In the genomic region with DNA sequence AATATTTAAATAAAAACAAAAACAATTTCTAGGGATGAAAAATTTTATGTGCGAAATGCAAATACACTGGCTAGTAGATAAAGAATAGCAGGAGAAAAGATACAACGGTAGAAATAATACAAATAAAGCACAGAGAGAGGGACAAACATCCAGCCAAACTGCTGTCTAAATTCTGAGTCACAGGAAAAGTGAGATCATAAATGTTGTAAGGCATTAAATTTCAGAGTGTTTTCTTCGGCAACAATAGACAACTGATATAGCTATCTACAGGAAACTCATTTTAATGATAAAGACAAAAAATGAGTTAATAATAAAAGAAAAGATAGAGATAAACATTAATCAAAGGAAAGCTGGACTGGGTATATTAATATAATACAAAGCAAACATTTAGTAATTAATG, we compare ENCODE assay signal across 26 cellular contexts.
A peak's percentile ranks its signal among the peaks of the same experiment; 100 is the strongest.
DNase-seq lines count a peak whose midpoint lies in the region; ATAC-seq and TF ChIP-seq lines count a peak whose summit lies in the region.
"Had no signal": no experiment of that assay in that cellular context is flagged by ENCODE, and none has a peak within 500 bp of the region (broad histone marks: within the 10 kb centered on the region; RNA-seq: fewer than 3 reads in every experiment).

No MANE protein-coding gene starts in this region.

- no peaks in the 10 kb centered on the region for H3K36me3 ChIP-seq in PC-3 (ENCODE audit: low read depth, low read length)
- H3K36me3 ChIP-seq in mesenchymal stem cell (ENCODE audit: control insufficient read depth in 1 of 2, insufficient read depth in 2 of 2, low read depth in 1 of 2, low read length in 2 of 2) = peaks cover 0 to 13% of the 10 kb centered on the region in 2 experiments
- H3K36me3 ChIP-seq: ascending aorta, pancreas, Peyer's patch, WERI-Rb-1 had no signal

- no peaks in the 10 kb centered on the region for H4K20me1 ChIP-seq in PC-3 (ENCODE audit: low read length)

- no peaks in the 10 kb centered on the region for H3K9me2 ChIP-seq in PC-3 (replicated peaks; ENCODE audit: low read length)

- H3K9ac ChIP-seq in PC-3 (ENCODE audit: low read length) (no peak overlapping the region), mesenchymal stem cell (ENCODE audit: low read length) (no peak overlapping the region)
- H3K9ac ChIP-seq: KMS-11 had no signal

- H3K4me3 ChIP-seq in PC-3 (ENCODE audit: low read length) (no peak overlapping the region), mesenchymal stem cell (ENCODE audit: insufficient read depth in 1 of 2, low read depth in 1 of 2, low read length in 2 of 2) (no peak overlapping the region)
- H3K4me3 ChIP-seq: ascending aorta, pancreas, Peyer's patch, skin epidermis had no signal

- no peak overlapping the region for H4K8ac ChIP-seq in mesenchymal stem cell (ENCODE audit: low read length)

- CTCF ChIA-PET in PC-3 (lab: Charles Lee) = no interaction called here
- CTCF ChIA-PET in activated CD4-positive, alpha-beta memory T cell treated with anti-CD3 and anti-CD28 coated beads for 36 hours (lab: Charles Lee) = no interaction called here

- H4K91ac ChIP-seq in mesenchymal stem cell (ENCODE audit: low read length) = no peak overlapping the region

- H3K4me2 ChIP-seq in PC-3 (ENCODE audit: low read length) (no peak overlapping the region), mesenchymal stem cell (ENCODE audit: low read length, poor library complexity, severe bottlenecking) (no peak overlapping the region)
- H3K4me2 ChIP-seq: KMS-11 had no signal

- no peak overlapping the region for H3K14ac ChIP-seq in mesenchymal stem cell (ENCODE audit: low read length in 2 of 2)

- H3K4me1 Mint-ChIP-seq in activated CD4-positive, alpha-beta memory T cell treated with anti-CD3 and anti-CD28 coated beads for 36 hours (ENCODE audit: low read depth) = no peaks in the 10 kb centered on the region
- H3K4me1 Mint-ChIP-seq in nephron progenitor cell = no peaks in the 10 kb centered on the region
- H3K4me1 Mint-ChIP-seq: activated CD4-positive, alpha-beta T cell treated with anti-CD3 and anti-CD28 coated beads, Interleukin-2, amount 10 ng/mL, durations not matched to agents 24 days and 14 days; CD4-positive, CD25-positive, alpha-beta regulatory T cell had no signal

- POLR2A ChIA-PET in PC-3 (lab: Charles Lee; ENCODE audit: unreplicated experiment) = no interaction called here
- POLR2A ChIA-PET in activated CD4-positive, alpha-beta memory T cell treated with anti-CD3 and anti-CD28 coated beads for 36 hours (lab: Charles Lee) = no interaction called here

- no peak overlapping the region for H3K27ac Mint-ChIP-seq in activated CD4-positive, alpha-beta memory T cell treated with anti-CD3 and anti-CD28 coated beads for 36 hours
- H3K27ac Mint-ChIP-seq in nephron progenitor cell = no peak overlapping the region
- H3K27ac Mint-ChIP-seq: activated CD4-positive, alpha-beta T cell treated with anti-CD3 and anti-CD28 coated beads, Interleukin-2, amount 10 ng/mL, durations not matched to agents 24 days and 14 days; activated naive CD8-positive, alpha-beta T cell; CD4-positive, CD25-positive, alpha-beta regulatory T cell had no signal

- H3K27me3 ChIP-seq in PC-3 (ENCODE audit: low read length) = no peaks in the 10 kb centered on the region
- no peaks in the 10 kb centered on the region for H3K27me3 ChIP-seq in mesenchymal stem cell (ENCODE audit: control insufficient read depth in 1 of 2, insufficient read depth in 1 of 2, low read length in 2 of 2)
- H3K27me3 ChIP-seq: ascending aorta, pancreas, Peyer's patch had no signal

- H2AK5ac ChIP-seq in mesenchymal stem cell (ENCODE audit: low read length, severe bottlenecking) = no peak overlapping the region

- no peak overlapping the region for H2BK12ac ChIP-seq in mesenchymal stem cell (ENCODE audit: low read length in 2 of 2)

- no peak overlapping the region for H2BK15ac ChIP-seq in mesenchymal stem cell (ENCODE audit: low read depth, poor library complexity, severe bottlenecking)

- H3K27me3 Mint-ChIP-seq in activated CD4-positive, alpha-beta memory T cell treated with anti-CD3 and anti-CD28 coated beads for 36 hours = no peaks in the 10 kb centered on the region
- H3K27me3 Mint-ChIP-seq in nephron progenitor cell (ENCODE audit: low read depth, poor library complexity) = peaks cover 3% of the 10 kb centered on the region
- H3K27me3 Mint-ChIP-seq: activated CD4-positive, alpha-beta T cell treated with anti-CD3 and anti-CD28 coated beads, Interleukin-2, amount 10 ng/mL, durations not matched to agents 24 days and 14 days; activated naive CD8-positive, alpha-beta T cell; CD4-positive, CD25-positive, alpha-beta regulatory T cell had no signal

- no peaks in the 10 kb centered on the region for H3K36me3 Mint-ChIP-seq in activated CD4-positive, alpha-beta memory T cell treated with anti-CD3 and anti-CD28 coated beads for 36 hours
- H3K36me3 Mint-ChIP-seq in nephron progenitor cell (ENCODE audit: low read depth) = peaks cover 7% of the 10 kb centered on the region
- H3K36me3 Mint-ChIP-seq: activated naive CD8-positive, alpha-beta T cell; CD4-positive, CD25-positive, alpha-beta regulatory T cell had no signal

- H3K79me2 ChIP-seq in PC-3 (ENCODE audit: low read length) = no peaks in the 10 kb centered on the region

- H2BK5ac ChIP-seq in mesenchymal stem cell (ENCODE audit: low read depth, low read length, poor library complexity, severe bottlenecking) = no peak overlapping the region

- H3K4me3 Mint-ChIP-seq in activated CD4-positive, alpha-beta memory T cell treated with anti-CD3 and anti-CD28 coated beads for 36 hours = no peak overlapping the region
- H3K4me3 Mint-ChIP-seq in nephron progenitor cell = no peak overlapping the region
- H3K4me3 Mint-ChIP-seq: activated CD4-positive, alpha-beta T cell treated with anti-CD3 and anti-CD28 coated beads, Interleukin-2, amount 10 ng/mL, durations not matched to agents 24 days and 14 days; activated naive CD8-positive, alpha-beta T cell; CD4-positive, CD25-positive, alpha-beta regulatory T cell had no signal

- H3K23ac ChIP-seq in mesenchymal stem cell (ENCODE audit: low read length in 2 of 2) = no peak overlapping the region

- peak; percentile 91 for ATAC-seq in PC-3
- ATAC-seq: pancreas had no signal

- H2BK120ac ChIP-seq in mesenchymal stem cell (ENCODE audit: low read depth, low read length) = no peak overlapping the region

- no TSS peak for BruUV-seq in PC-3 (replicated peaks; lab: Mats Ljungman, UMichigan)

- DNase-seq in HCEC 1CT = peak; percentile 60
- DNase-seq in PC-3 = peak; percentile 62
- peak; percentile 65 for DNase-seq in dermis blood vessel endothelial cell
- DNase-seq in mesenchymal stem cell = peak; percentile 9
- DNase-seq in NCI-H1092 treated with DMSO at 0.1 percent for 48 hours (lab: John Stamatoyannopoulos, UW) = no peak
- no peak for DNase-seq in NCI-H1694 (lab: John Stamatoyannopoulos, UW)
- no peak for DNase-seq in activated CD4-positive, alpha-beta memory T cell treated with anti-CD3 and anti-CD28 coated beads for 36 hours
- no peak for DNase-seq in nephron progenitor cell
- DNase-seq: activated CD4-positive, alpha-beta T cell treated with anti-CD3 and anti-CD28 coated beads, Interleukin-2, amount 10 ng/mL, durations not matched to agents 24 days and 14 days; activated effector memory CD4-positive, alpha-beta T cell treated with anti-CD3 and anti-CD28 coated beads, Interleukin-2, amount 50 U/mL, for 16 hours; CD4-positive, CD25-positive, alpha-beta regulatory T cell; GOT3; MV-4-11; NCI-H1436 treated with DMSO at 0.1 percent for 48 hours; NCI-H345; NCI-H748 treated with DMSO at 0.1 percent for 48 hours; pancreas; Peyer's patch; retina; stimulated activated naive CD4-positive, alpha-beta T cell; T1000; WERI-Rb-1 had no signal

- no peaks in the 10 kb centered on the region for H3K79me1 ChIP-seq in mesenchymal stem cell (replicated peaks; ENCODE audit: low read length, poor library complexity, severe bottlenecking)

- H2AFZ ChIP-seq in PC-3 (ENCODE audit: low read length) (no peak overlapping the region), mesenchymal stem cell (ENCODE audit: low read depth, low read length) (no peak overlapping the region)

- H3K9me3 ChIP-seq in PC-3 (ENCODE audit: low read length) (peaks cover 10% of the 10 kb centered on the region; the same call in 1 of the 2 replicates), mesenchymal stem cell (ENCODE audit: control insufficient read depth, low read length) (peaks cover 26% of the 10 kb centered on the region)
- H3K9me3 ChIP-seq: pancreas had no signal

- H3K4me1 ChIP-seq in PC-3 (ENCODE audit: insufficient read depth, low read length) (peaks cover 7% of the 10 kb centered on the region), mesenchymal stem cell (ENCODE audit: control insufficient read depth, insufficient read depth, low read depth, low read length) (no peaks in the 10 kb centered on the region)
- H3K4me1 ChIP-seq: ascending aorta, pancreas, Peyer's patch had no signal

- H3K4ac ChIP-seq in mesenchymal stem cell (ENCODE audit: low read depth in 1 of 2, low read length in 2 of 2) = no peak overlapping the region

- TF ChIP-seq CTCF in PC-3 (conservative IDR thresholded peaks at IDR 0.05; ENCODE audit: low read depth, low read length) (no peak), nephron progenitor cell (IDR thresholded peaks at IDR 0.05) (no peak)

- H3K18ac ChIP-seq in mesenchymal stem cell (ENCODE audit: low read depth in 1 of 2, low read length in 2 of 2) = no peak overlapping the region

- intact Hi-C loops in PC-3 (cut with micrococcal nuclease) = loop anchor here (1.0 kb wide), 1 partner anchor 10 kb away; no protein-coding TSS in a partner anchor
- intact Hi-C loops in activated CD4-positive, alpha-beta memory T cell treated with anti-CD3 and anti-CD28 coated beads for 36 hours (cut with micrococcal nuclease) = no loop called here

- H3K9me3 Mint-ChIP-seq in activated CD4-positive, alpha-beta memory T cell treated with anti-CD3 and anti-CD28 coated beads for 36 hours = peaks cover 39% of the 10 kb centered on the region
- H3K9me3 Mint-ChIP-seq in nephron progenitor cell = peaks cover 56% of the 10 kb centered on the region

- 100% methylated on average over 1 of the region's 3 CpGs for WGBS in mesenchymal stem cell

- H3F3A ChIP-seq in PC-3 (ENCODE audit: low read length, unreplicated experiment) = no peaks in the 10 kb centered on the region

- H3K27ac ChIP-seq in PC-3 (ENCODE audit: low read length) (no peak overlapping the region), mesenchymal stem cell (ENCODE audit: low read length, poor library complexity, severe bottlenecking) (no peak overlapping the region)
- H3K27ac ChIP-seq: ascending aorta, KMS-11, pancreas, Peyer's patch, skin epidermis, WERI-Rb-1 had no signal

Comparison
In these comparisons a context has a peak if more than half of its experiments do, and no peak if none do; other contexts are left out.
1. DNase-seq: peak in HCEC 1CT (single experiment), PC-3 (single experiment), dermis blood vessel endothelial cell (single experiment) and mesenchymal stem cell (single experiment); none in NCI-H1092 treated with DMSO at 0.1 percent for 48 hours (single experiment), NCI-H1694 (single experiment), activated CD4-positive, alpha-beta memory T cell treated with anti-CD3 and anti-CD28 coated beads for 36 hours (single experiment) and nephron progenitor cell (single experiment).